ENCODE assay signal across 1 cellular context in the genomic region with DNA sequence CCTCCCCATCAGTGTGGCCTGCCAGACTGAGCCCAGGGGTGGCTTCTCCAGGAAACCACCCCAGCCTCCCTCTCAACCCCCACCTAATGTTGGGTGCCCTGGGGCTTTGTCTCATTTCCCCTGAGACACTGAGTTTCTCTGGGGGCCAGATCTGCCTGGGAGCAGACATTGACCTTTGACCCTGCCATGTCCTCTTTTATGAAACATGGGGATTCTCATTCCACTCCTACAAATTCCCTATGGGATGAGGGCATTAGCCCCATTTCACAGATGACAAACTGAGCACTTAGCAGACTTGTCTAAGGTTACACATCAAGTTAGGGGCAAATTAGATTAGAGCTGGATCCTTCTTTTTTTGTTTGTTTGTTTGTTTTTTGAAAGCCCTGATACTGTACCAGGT.
A peak's percentile ranks its signal among the peaks of the same experiment; 100 is the strongest.
TF ChIP-seq lines count a peak whose summit lies in the region.

No MANE protein-coding gene starts in this region.

TF ChIP-seq in HepG2, 621 proteins besides CTCF, POLR2A, EP300 and RAD21:
- TF ChIP-seq, protein P1, sequence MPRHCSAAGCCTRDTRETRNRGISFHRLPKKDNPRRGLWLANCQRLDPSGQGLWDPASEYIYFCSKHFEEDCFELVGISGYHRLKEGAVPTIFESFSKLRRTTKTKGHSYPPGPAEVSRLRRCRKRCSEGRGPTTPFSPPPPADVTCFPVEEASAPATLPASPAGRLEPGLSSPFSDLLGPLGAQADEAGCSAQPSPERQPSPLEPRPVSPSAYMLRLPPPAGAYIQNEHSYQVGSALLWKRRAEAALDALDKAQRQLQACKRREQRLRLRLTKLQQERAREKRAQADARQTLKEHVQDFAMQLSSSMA (CRISPR knock-in tag; IDR thresholded peaks at IDR 0.05), result no peak
- 0 out of 2 replicates have a peak, but pooled peaks have one; percentile 27 for TF ChIP-seq NR2F6 (IDR thresholded peaks at IDR 0.05)
- TF ChIP-seq NR2F6 (CRISPR knock-in tag; IDR thresholded peaks at IDR 0.05), result no peak
- TF ChIP-seq ZNF629 (CRISPR knock-in tag; conservative IDR thresholded peaks at IDR 0.05), result peak; percentile 71
TF ChIP-seq in HepG2: peak in this region for 2.
